Comparison of ENCODE assay signal across 21 cellular contexts in the genomic region with DNA sequence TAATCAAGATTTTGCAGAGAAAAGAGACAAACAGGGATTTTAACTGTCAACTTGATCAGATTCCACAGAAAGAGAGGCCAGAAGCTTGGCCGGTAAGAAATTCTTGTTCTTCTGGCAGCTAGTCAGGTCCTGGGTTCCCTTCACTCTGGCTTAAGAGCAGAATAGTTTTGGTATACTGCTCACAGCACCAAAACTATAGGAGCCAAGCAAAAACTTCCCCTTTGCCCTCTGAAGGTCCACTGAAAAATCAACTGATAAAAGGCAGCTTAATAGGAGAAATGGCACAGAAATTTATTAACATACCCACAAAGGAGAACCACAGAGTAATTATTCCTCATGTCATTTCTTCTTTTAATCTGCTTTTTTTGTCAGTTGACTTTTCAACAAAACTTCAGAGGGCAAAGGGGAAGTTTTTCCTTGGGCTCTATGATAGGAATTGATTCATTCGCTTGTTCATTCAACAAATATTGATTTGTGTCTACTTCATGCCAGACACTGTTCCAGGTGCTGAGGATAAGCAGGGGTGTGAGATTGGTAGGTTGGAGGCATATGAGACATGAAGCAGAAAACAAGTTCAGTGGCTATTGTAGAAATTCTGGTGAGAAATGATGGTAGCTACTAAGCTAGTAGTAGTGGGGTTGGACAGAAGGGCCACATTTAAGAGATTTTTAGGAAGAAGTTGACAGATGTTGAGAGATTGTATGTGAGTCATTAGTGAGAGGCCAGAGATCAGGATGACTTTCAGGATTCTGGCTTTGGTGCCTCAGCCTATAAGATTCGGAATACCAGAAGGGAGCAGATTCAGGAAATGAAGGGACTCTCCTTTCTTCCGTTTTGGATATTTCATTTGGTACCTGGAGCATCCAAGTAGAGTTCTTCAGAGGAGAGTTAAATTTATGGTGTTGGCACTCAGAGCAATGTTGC.
"Had no signal": no experiment of that assay in that cellular context is flagged by ENCODE, and none has a peak within 500 bp of the region (broad histone marks: within the 10 kb centered on the region; RNA-seq: fewer than 3 reads in every experiment).

No MANE protein-coding gene starts in this region.

- H3K27me3 Mint-ChIP-seq: naive B cell; stimulated activated naive B cell treated with anti-CD40 and anti-IgM and Interleukin-4, amounts not matched to agents 10 μg/mL and 1 μg/mL and 100 μg/mL, for 72 hours; stimulated activated naive CD8-positive, alpha-beta T cell treated with anti-CD3 and anti-CD28 coated beads, Interleukin-15, amount 100 ng/mL, for 72 hours had no signal

- H3K36me3 ChIP-seq: sigmoid colon had no signal

- H3K4me3 Mint-ChIP-seq: immature natural killer cell; naive B cell; nephron; stimulated activated naive B cell treated with anti-CD40 and anti-IgM and Interleukin-4, amounts not matched to agents 10 μg/mL and 1 μg/mL and 100 μg/mL, for 72 hours; stimulated activated naive CD8-positive, alpha-beta T cell treated with anti-CD3 and anti-CD28 coated beads, Interleukin-15, amount 100 ng/mL, for 72 hours had no signal

- H2AFZ ChIP-seq: parathyroid adenoma had no signal

- H3K4me1 ChIP-seq: esophagus muscularis mucosa, foreskin keratinocyte, parathyroid adenoma, sigmoid colon, testis, tibial nerve had no signal

- H3K9me3 Mint-ChIP-seq: immature natural killer cell; naive B cell; nephron; stimulated activated naive B cell treated with anti-CD40 and anti-IgM and Interleukin-4, amounts not matched to agents 10 μg/mL and 1 μg/mL and 100 μg/mL, for 72 hours; stimulated activated naive CD8-positive, alpha-beta T cell treated with anti-CD3 and anti-CD28 coated beads, Interleukin-15, amount 100 ng/mL, for 72 hours had no signal

- H3K27me3 ChIP-seq: esophagus muscularis mucosa, foreskin keratinocyte, sigmoid colon, testis, tibial nerve had no signal

- H3K4me1 Mint-ChIP-seq: naive B cell; nephron; stimulated activated naive CD8-positive, alpha-beta T cell treated with anti-CD3 and anti-CD28 coated beads, Interleukin-15, amount 100 ng/mL, for 72 hours had no signal

- H3K27ac ChIP-seq: epithelial cell of prostate, esophagus muscularis mucosa, foreskin keratinocyte, left ventricle myocardium inferior, parathyroid adenoma, sigmoid colon, skin epidermis, testis, tibial nerve had no signal

- H3K4me3 ChIP-seq: esophagus muscularis mucosa, left ventricle myocardium inferior, lung, sigmoid colon, skin epidermis, testis, tibial nerve had no signal

- DNase-seq: effector memory CD4-positive, alpha-beta T cell; foreskin keratinocyte; immature natural killer cell; left ventricle myocardium inferior; mesenchymal stem cell; naive B cell; occipital lobe; sigmoid colon; stimulated activated CD4-positive, alpha-beta T cell treated with anti-CD3 and anti-CD28 coated beads, Interleukin-2, amount 100 ng/mL, for 24 hours; stimulated activated CD4-positive, alpha-beta T cell treated with anti-CD3 and anti-CD28 coated beads, Interleukin-4, amount 100 ng/mL, for 4 hours; stimulated activated naive B cell treated with anti-CD40 and anti-IgM and Interleukin-4, amounts not matched to agents 10 μg/mL and 1 μg/mL and 100 μg/mL, for 72 hours; stimulated activated naive CD8-positive, alpha-beta T cell treated with anti-CD3 and anti-CD28 coated beads, Interleukin-15, amount 100 ng/mL, for 72 hours; testis had no signal

- FAIRE-seq: keratinocyte had no signal

- H3K9me3 ChIP-seq: esophagus muscularis mucosa, left ventricle myocardium inferior, sigmoid colon, testis, tibial nerve had no signal

- H3K79me2 ChIP-seq: parathyroid adenoma had no signal

- H3K27ac Mint-ChIP-seq: nephron; stimulated activated naive B cell treated with anti-CD40 and anti-IgM and Interleukin-4, amounts not matched to agents 10 μg/mL and 1 μg/mL and 100 μg/mL, for 72 hours had no signal

- ATAC-seq: foreskin keratinocyte; stimulated activated naive B cell treated with anti-CD40 and anti-IgM and Interleukin-4, amounts not matched to agents 10 μg/mL and 1 μg/mL and 100 μg/mL, for 72 hours; stimulated activated naive CD8-positive, alpha-beta T cell treated with anti-CD3 and anti-CD28 coated beads, Interleukin-15, amount 100 ng/mL, for 72 hours had no signal

- H3K9ac ChIP-seq: parathyroid adenoma had no signal
